In the genomic region with DNA sequence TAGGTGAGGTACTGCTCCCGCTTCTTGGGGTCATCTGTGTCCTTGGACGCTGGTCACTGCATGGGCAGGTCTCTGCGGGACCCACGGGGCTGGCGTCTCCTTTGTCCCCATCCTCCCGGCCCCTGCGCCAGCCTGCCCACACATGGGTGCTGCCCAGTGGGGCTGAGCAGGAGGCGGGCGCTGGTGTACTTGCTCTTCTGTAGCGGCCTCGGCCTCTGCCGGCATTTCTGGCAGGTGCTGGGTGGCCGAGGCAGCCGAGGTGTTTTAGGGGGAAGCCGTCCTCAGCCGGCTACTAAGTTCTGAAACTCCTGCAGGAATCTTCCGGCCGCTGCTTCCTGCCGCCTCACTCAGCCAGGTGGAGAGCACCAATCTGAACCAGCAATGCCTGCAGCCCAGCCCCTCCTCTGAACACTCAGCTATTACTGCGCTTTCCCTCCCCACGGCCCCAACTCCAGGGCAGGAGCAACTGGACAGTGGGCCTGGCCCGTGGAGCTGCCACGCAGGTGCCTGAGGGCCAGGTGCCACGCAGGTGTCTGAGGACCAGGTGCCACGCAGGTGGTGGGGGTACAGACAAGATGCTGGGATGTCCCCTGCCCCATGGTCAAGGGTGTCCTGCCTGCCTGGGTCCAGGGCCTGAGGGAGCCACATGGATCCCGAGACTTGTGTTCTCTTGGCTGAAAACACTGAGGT, we compare ENCODE assay signal across 28 cellular contexts.
"Had no signal": no experiment of that assay in that cellular context is flagged by ENCODE, and none has a peak within 500 bp of the region (broad histone marks: within the 10 kb centered on the region; RNA-seq: fewer than 3 reads in every experiment).

No MANE protein-coding gene starts in this region.

- H3K4me3 Mint-ChIP-seq: activated CD4-positive, alpha-beta memory T cell treated with anti-CD3 and anti-CD28 coated beads for 36 hours; activated CD4-positive, alpha-beta T cell treated with anti-CD3 and anti-CD28 coated beads, Interleukin-2, amount 10 ng/mL, durations not matched to agents 24 days and 14 days; activated naive CD4-positive, alpha-beta T cell treated with anti-CD3 and anti-CD28 coated beads, Interleukin-2, amount 10 ng/mL, durations not matched to agents 7 days and 5 days; activated naive CD8-positive, alpha-beta T cell treated with anti-CD3 and anti-CD28 coated beads, Interleukin-2, amount 10 ng/mL, durations not matched to agents 7 days and 5 days; activated T-cell treated with anti-CD3 and anti-CD28 coated beads, Interleukin-2, amount 50 U/mL, for 24 hours; dendritic cell treated with granulocyte-macrophage colony-stimulating factor and Interleukin-4, amounts not matched to agents 40 ng/mL and 50 ng/mL, for 4 days; endodermal cell; immature natural killer cell; memory B cell; naive thymus-derived CD8-positive, alpha-beta T cell; neural crest cell had no signal

- ATAC-seq: foreskin keratinocyte; naive thymus-derived CD8-positive, alpha-beta T cell had no signal

- H3K27ac Mint-ChIP-seq: activated CD4-positive, alpha-beta memory T cell treated with anti-CD3 and anti-CD28 coated beads for 36 hours; activated CD4-positive, alpha-beta T cell treated with anti-CD3 and anti-CD28 coated beads, Interleukin-2, amount 10 ng/mL, durations not matched to agents 24 days and 14 days; activated naive CD4-positive, alpha-beta T cell treated with anti-CD3 and anti-CD28 coated beads, Interleukin-2, amount 10 ng/mL, durations not matched to agents 7 days and 5 days; activated naive CD8-positive, alpha-beta T cell treated with anti-CD3 and anti-CD28 coated beads, Interleukin-2, amount 10 ng/mL, durations not matched to agents 7 days and 5 days; activated T-cell treated with anti-CD3 and anti-CD28 coated beads, Interleukin-2, amount 50 U/mL, for 24 hours; dendritic cell treated with granulocyte-macrophage colony-stimulating factor and Interleukin-4, amounts not matched to agents 40 ng/mL and 50 ng/mL, for 4 days; endodermal cell; immature natural killer cell; memory B cell; naive thymus-derived CD8-positive, alpha-beta T cell had no signal

- H3K36me3 Mint-ChIP-seq: activated CD4-positive, alpha-beta memory T cell treated with anti-CD3 and anti-CD28 coated beads for 36 hours; activated naive CD4-positive, alpha-beta T cell treated with anti-CD3 and anti-CD28 coated beads, Interleukin-2, amount 10 ng/mL, durations not matched to agents 7 days and 5 days; activated naive CD8-positive, alpha-beta T cell treated with anti-CD3 and anti-CD28 coated beads, Interleukin-2, amount 10 ng/mL, durations not matched to agents 7 days and 5 days; immature natural killer cell; memory B cell had no signal

- H3K4me1 Mint-ChIP-seq: activated CD4-positive, alpha-beta T cell treated with anti-CD3 and anti-CD28 coated beads, Interleukin-2, amount 10 ng/mL, durations not matched to agents 24 days and 14 days; activated naive CD4-positive, alpha-beta T cell treated with anti-CD3 and anti-CD28 coated beads, Interleukin-2, amount 10 ng/mL, durations not matched to agents 7 days and 5 days; activated naive CD8-positive, alpha-beta T cell treated with anti-CD3 and anti-CD28 coated beads, Interleukin-2, amount 10 ng/mL, durations not matched to agents 7 days and 5 days; endodermal cell; immature natural killer cell; memory B cell; neural crest cell had no signal

- H3K27me3 ChIP-seq: esophagus muscularis mucosa, foreskin keratinocyte, heart left ventricle, spleen, tibial nerve had no signal

- H3K27ac ChIP-seq: esophagus muscularis mucosa, foreskin keratinocyte, heart left ventricle, spleen, tibial nerve, WERI-Rb-1 had no signal

- H3K4me3 ChIP-seq: esophagus muscularis mucosa, heart left ventricle, spleen, tibial nerve had no signal

- DNase-seq: activated CD4-positive, alpha-beta memory T cell treated with anti-CD3 and anti-CD28 coated beads for 36 hours; activated CD4-positive, alpha-beta T cell treated with anti-CD3 and anti-CD28 coated beads, Interleukin-2, amount 10 ng/mL, durations not matched to agents 24 days and 14 days; activated CD4-positive, CD25-positive, alpha-beta regulatory T cell treated with anti-CD3 and anti-CD28 coated beads, Interleukin-2, amount 50 U/mL, for 72 hours; activated CD8-positive, alpha-beta memory T cell treated with anti-CD3 and anti-CD28 coated beads, Interleukin-2, amount 50 U/mL, for 4 hours; activated gamma-delta T cell; activated naive CD4-positive, alpha-beta T cell treated with anti-CD3 and anti-CD28 coated beads, Interleukin-2, amount 10 ng/mL, durations not matched to agents 7 days and 5 days; activated naive CD8-positive, alpha-beta T cell treated with anti-CD3 and anti-CD28 coated beads, Interleukin-2, amount 10 ng/mL, durations not matched to agents 7 days and 5 days; activated T-cell treated with anti-CD3 and anti-CD28 coated beads, Interleukin-2, amount 50 U/mL, for 24 hours; caudate nucleus; endodermal cell; foreskin keratinocyte; heart left ventricle; hypothalamus; immature natural killer cell; kidney; midbrain; naive thymus-derived CD8-positive, alpha-beta T cell; occipital lobe; right cardiac atrium; spleen; stimulated activated naive CD4-positive, alpha-beta T cell; T-helper 9 cell; WERI-Rb-1 had no signal

- H3K9me3 ChIP-seq: esophagus muscularis mucosa, heart left ventricle, spleen, tibial nerve had no signal

- H3K4me1 ChIP-seq: esophagus muscularis mucosa, foreskin keratinocyte, heart left ventricle, spleen, tibial nerve had no signal

- H3K9me3 Mint-ChIP-seq: activated CD4-positive, alpha-beta memory T cell treated with anti-CD3 and anti-CD28 coated beads for 36 hours; activated CD4-positive, alpha-beta T cell treated with anti-CD3 and anti-CD28 coated beads, Interleukin-2, amount 10 ng/mL, durations not matched to agents 24 days and 14 days; activated naive CD4-positive, alpha-beta T cell treated with anti-CD3 and anti-CD28 coated beads, Interleukin-2, amount 10 ng/mL, durations not matched to agents 7 days and 5 days; activated naive CD8-positive, alpha-beta T cell treated with anti-CD3 and anti-CD28 coated beads, Interleukin-2, amount 10 ng/mL, durations not matched to agents 7 days and 5 days; activated T-cell treated with anti-CD3 and anti-CD28 coated beads, Interleukin-2, amount 50 U/mL, for 24 hours; dendritic cell treated with granulocyte-macrophage colony-stimulating factor and Interleukin-4, amounts not matched to agents 40 ng/mL and 50 ng/mL, for 4 days; endodermal cell; immature natural killer cell; memory B cell; naive thymus-derived CD8-positive, alpha-beta T cell; neural crest cell had no signal

- H3K27me3 Mint-ChIP-seq: activated CD4-positive, alpha-beta memory T cell treated with anti-CD3 and anti-CD28 coated beads for 36 hours; activated CD4-positive, alpha-beta T cell treated with anti-CD3 and anti-CD28 coated beads, Interleukin-2, amount 10 ng/mL, durations not matched to agents 24 days and 14 days; activated naive CD4-positive, alpha-beta T cell treated with anti-CD3 and anti-CD28 coated beads, Interleukin-2, amount 10 ng/mL, durations not matched to agents 7 days and 5 days; activated naive CD8-positive, alpha-beta T cell treated with anti-CD3 and anti-CD28 coated beads, Interleukin-2, amount 10 ng/mL, durations not matched to agents 7 days and 5 days; activated T-cell treated with anti-CD3 and anti-CD28 coated beads, Interleukin-2, amount 50 U/mL, for 24 hours; dendritic cell treated with granulocyte-macrophage colony-stimulating factor and Interleukin-4, amounts not matched to agents 40 ng/mL and 50 ng/mL, for 4 days; memory B cell; naive thymus-derived CD8-positive, alpha-beta T cell had no signal
